Comparison of ENCODE assay signal across 17 cellular contexts in genomic region chr16:67027046-67027445, GRCh38. TPM values are rescaled to one million over a fixed set of nuclear protein-coding genes. Genes with fewer than 3 reads are reported as not detected.
DNase-seq lines count a peak whose midpoint lies in the region; ATAC-seq, FAIRE-seq and TF ChIP-seq lines count a peak whose summit lies in the region.
"Had no signal": no experiment of that assay in that cellular context is flagged by ENCODE, and none has a peak within 500 bp of the region (broad histone marks: within the 10 kb centered on the region; RNA-seq: fewer than 3 reads in every experiment).

No MANE protein-coding gene starts in this region.

- peaks cover 13% of the 10 kb centered on the region for H3K4me1 Mint-ChIP-seq in T-helper 17 cell
- H3K4me1 Mint-ChIP-seq in brain, result peaks cover 37% of the 10 kb centered on the region
- H3K4me1 Mint-ChIP-seq in progenitor cell of endocrine pancreas (ENCODE audit: low read depth), result peaks cover 33% of the 10 kb centered on the region

- ATAC-seq in activated CD4-positive, CD25-positive, alpha-beta regulatory T cell treated with anti-CD3 and anti-CD28 coated beads, Interleukin-2, amount 50 U/mL, for 24 hours, result no peak
- ATAC-seq in T-helper 17 cell (no peak), HG03521 (IDR thresholded peaks at IDR 0.05; ENCODE audit: unreplicated experiment) (no peak), GM21447 (IDR thresholded peaks at IDR 0.05; ENCODE audit: unreplicated experiment) (no peak)

- H3K9me3 Mint-ChIP-seq in brain (no peaks in the 10 kb centered on the region), progenitor cell of endocrine pancreas (ENCODE audit: low read depth) (no peaks in the 10 kb centered on the region)
- H3K9me3 Mint-ChIP-seq: central memory CD8-positive, alpha-beta T cell had no signal

- peak overlapping the region; percentile 19 for H3K27ac Mint-ChIP-seq in T-helper 17 cell
- H3K27ac Mint-ChIP-seq in brain, result peak overlapping the region in 2 of 5 experiments; percentile 11 to 48
- H3K27ac Mint-ChIP-seq in progenitor cell of endocrine pancreas, result no peak overlapping the region

- H3K27me3 Mint-ChIP-seq in T-helper 17 cell, result no peaks in the 10 kb centered on the region
- peaks cover 5% of the 10 kb centered on the region for H3K27me3 Mint-ChIP-seq in brain
- no peaks in the 10 kb centered on the region for H3K27me3 Mint-ChIP-seq in progenitor cell of endocrine pancreas
- H3K27me3 Mint-ChIP-seq: central memory CD8-positive, alpha-beta T cell had no signal

- TF ChIP-seq CTCF in brain (conservative IDR thresholded peaks at IDR 0.05) (no peak), progenitor cell of endocrine pancreas (IDR thresholded peaks at IDR 0.05; ENCODE audit: unreplicated experiment) (no peak)

- DNase-seq in activated CD4-positive, CD25-positive, alpha-beta regulatory T cell treated with anti-CD3 and anti-CD28 coated beads, Interleukin-2, amount 50 U/mL, for 72 hours, result peak; percentile 13
- DNase-seq in T-helper 17 cell (no peak), progenitor cell of endocrine pancreas (ENCODE audit: low spot score, unreplicated experiment) (no peak), GM19239 (ENCODE audit: insufficient read length, low spot score) (no peak)
- DNase-seq: C1 segment of cervical spinal cord, DND-41, hypothalamus, NCI-H2081 treated with DMSO at 0.1 percent for 48 hours, NCI-H526 had no signal

- H3K36me3 Mint-ChIP-seq in T-helper 17 cell (ENCODE audit: low read depth) (no peaks in the 10 kb centered on the region), brain (peaks cover 10% of the 10 kb centered on the region), progenitor cell of endocrine pancreas (ENCODE audit: insufficient read depth) (peaks cover 1% of the 10 kb centered on the region)

- no peak overlapping the region for H3K4me3 Mint-ChIP-seq in T-helper 17 cell
- H3K4me3 Mint-ChIP-seq in brain, result peak overlapping the region in 4 of 5 experiments; percentile 53 to 67 (median 60)
- H3K4me3 Mint-ChIP-seq in progenitor cell of endocrine pancreas (ENCODE audit: low read depth), result peak overlapping the region; percentile 33
- H3K4me3 Mint-ChIP-seq: central memory CD8-positive, alpha-beta T cell had no signal

- no peak for FAIRE-seq in GM19239 (lab: Jason Lieb, UNC)
- FAIRE-seq: A204.1 had no signal

- no peaks in the 10 kb centered on the region for H3K9me3 ChIP-seq in T-helper 17 cell (ENCODE audit: control insufficient read depth, low read length, poor library complexity, severe bottlenecking)
- H3K9me3 ChIP-seq: tibial nerve had no signal

RNA-seq across cellular contexts. Expression of gene CBFB, which starts 1.9 kb away (rescaled TPM):
- total RNA-seq in T-helper 17 cell, result 10 to 100 TPM; 78.5 to 85.4 TPM
- 30.6 TPM for polyA plus RNA-seq in brain (ENCODE audit: insufficient read depth, low read depth, low replicate concordance)
- total RNA-seq in progenitor cell of endocrine pancreas, result 86.6 and 87.3 TPM in 2 replicates

RNA-seq across cellular contexts. Expression of gene CES4A, which starts 38.7 kb away (rescaled TPM):
- 10 to 100 TPM; 17.8 to 20.0 TPM for total RNA-seq in T-helper 17 cell
- polyA plus RNA-seq in brain (ENCODE audit: insufficient read depth, low read depth, low replicate concordance), result 4.1 TPM
- total RNA-seq in progenitor cell of endocrine pancreas, result 4.6 and 5.2 TPM in 2 replicates
- total RNA-seq: SK-MEL-5 had no signal
